Comparison of ENCODE assay signal across 8 cellular contexts in the genomic region with DNA sequence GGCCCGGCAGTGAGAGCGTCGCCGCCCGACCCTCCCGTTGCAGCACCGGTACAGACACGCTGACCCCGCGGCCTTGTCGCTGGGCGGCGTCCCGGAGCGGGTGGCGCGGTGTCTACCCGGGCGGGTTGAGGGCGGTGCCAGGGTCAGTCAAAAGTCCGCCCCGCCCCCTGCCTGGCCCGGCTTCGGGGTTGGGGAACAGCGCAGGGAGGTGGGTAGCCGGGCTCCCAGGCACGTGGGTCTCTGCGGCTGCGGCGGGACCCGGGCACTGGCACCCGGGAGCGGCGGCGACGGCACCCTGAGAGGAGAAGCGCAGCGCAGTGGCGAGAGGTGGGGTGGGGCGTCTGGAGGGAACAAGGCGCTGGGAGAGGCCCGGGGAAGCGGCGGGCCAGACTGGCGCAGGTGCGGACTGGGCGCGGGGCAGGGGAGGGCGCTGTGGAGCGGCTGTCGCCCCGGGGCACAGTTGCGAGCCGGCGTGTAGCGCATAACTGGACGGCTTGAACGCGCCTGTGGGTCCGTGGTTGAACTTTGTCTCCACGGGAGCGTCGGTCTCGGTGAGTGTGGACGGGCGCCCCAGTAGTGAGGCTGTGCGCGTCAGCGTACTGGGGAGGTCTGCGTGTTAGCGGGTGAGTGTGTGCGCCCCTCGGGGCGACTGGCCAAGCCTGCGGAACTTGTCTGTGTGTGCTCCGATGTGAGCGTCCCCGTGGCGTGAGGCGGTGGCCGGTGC. TPM values are rescaled to one million over a fixed set of nuclear protein-coding genes. Genes with fewer than 3 reads are reported as not detected.
A peak's percentile ranks its signal among the peaks of the same experiment; 100 is the strongest.
DNase-seq lines count a peak whose midpoint lies in the region; ATAC-seq and TF ChIP-seq lines count a peak whose summit lies in the region.

A gene (plus strand): TSS at position 176 of the 724 bp plus-strand sequence. CDS start 15,879 bp downstream, outside the sequence.

- no peaks in the 10 kb centered on the region for H3K27me3 ChIP-seq in Peyer's patch
- no peaks in the 10 kb centered on the region for H3K27me3 ChIP-seq in body of pancreas

- ATAC-seq in GM19463 (IDR thresholded peaks at IDR 0.05; ENCODE audit: unreplicated experiment) (peak; percentile 66), body of pancreas (peak; percentile 87), GM21381 (IDR thresholded peaks at IDR 0.05; ENCODE audit: unreplicated experiment) (no peak)

- H3K9me3 ChIP-seq in Peyer's patch (no peaks in the 10 kb centered on the region), body of pancreas (no peaks in the 10 kb centered on the region)

- WGBS in body of pancreas, 2 donors = 1 to 2% methylated on average over 18 to 80 of the region's 81 CpGs

- DNase-seq in AG09319 (ENCODE audit: extremely low read depth, low read depth) = no peak
- peak; percentile 49 to 96 (median 91) for DNase-seq in Peyer's patch
- DNase-seq in body of pancreas = peak; percentile 78 to 89 (median 80)
- peak; percentile 89 for DNase-seq in islet precursor cell
- DNase-seq in stimulated activated CD4-positive, alpha-beta T cell treated with anti-CD3 and anti-CD28 coated beads, Interleukin-12 subunit alpha, Interleukin-12 subunit beta, amount 100 ng/mL, for 4 hours = peak; percentile 28
- no peak for DNase-seq in KG1 (lab: John Stamatoyannopoulos, UW)

- TF ChIP-seq CTCF in AG09319 (IDR thresholded peaks at IDR 0.05; ENCODE audit: low read depth, low read length) (peak; percentile 31), Peyer's patch (IDR thresholded peaks at IDR 0.05) (peak in 4 of 6 experiments; percentile 45 to 82 (median 70)), body of pancreas (IDR thresholded peaks at IDR 0.05) (peak; percentile 42 to 65 (median 56))

- intact Hi-C loops in body of pancreas (cut with DNase I) = no loop called here

- H3K36me3 ChIP-seq in Peyer's patch = no peaks in the 10 kb centered on the region
- H3K36me3 ChIP-seq in body of pancreas (replicated peaks in 1 of 2; ENCODE audit: insufficient read depth in 1 of 2, low read depth in 2 of 2) = no peaks in the 10 kb centered on the region

- peaks cover 6 to 14% (median 7%) of the 10 kb centered on the region in 4 donors for H3K4me1 ChIP-seq in Peyer's patch
- peaks cover 23% of the 10 kb centered on the region for H3K4me1 ChIP-seq in body of pancreas

- H3K27ac ChIP-seq in Peyer's patch (peak within 1 kb of the TSS; percentile 19 to 87 (median 74)), body of pancreas (peak within 1 kb of the TSS; percentile 6 to 38 (median 14))

- H3K4me3 ChIP-seq in Peyer's patch (peak within 1 kb of the TSS; percentile 47 to 66 (median 50)), body of pancreas (peak within 1 kb of the TSS; percentile 22 to 24)

- TF ChIP-seq POLR2A in Peyer's patch (IDR thresholded peaks at IDR 0.05) (peak; percentile 68 to 70), body of pancreas (IDR thresholded peaks at IDR 0.05) (peak in 1 of 3 donors; percentile 28)

RNA-seq across cellular contexts. Expression of the gene that starts here (rescaled TPM):
- 10 to 100 TPM in 3 of 4 donors, 1 to 10 TPM in 1; 6.6 to 42.7 (median 33.5) TPM for total RNA-seq in Peyer's patch
- 1 to 10 TPM; 2.0 to 2.1 TPM for total RNA-seq in body of pancreas

Comparison
In these comparisons a context has a peak if more than half of its experiments do, and no peak if none do; other contexts are left out.
1. DNase-seq: peak in Peyer's patch (3 of 3), body of pancreas (4 of 4), islet precursor cell (single experiment) and stimulated activated CD4-positive, alpha-beta T cell treated with anti-CD3 and anti-CD28 coated beads, Interleukin-12 subunit alpha, Interleukin-12 subunit beta, amount 100 ng/mL, for 4 hours (single experiment); none in AG09319 (single experiment) and KG1 (single experiment).
2. Peak in every context shown above with its lines, with median percentiles within 50 percentile points of each other: CTCF ChIP-seq.